In genomic region chr1:228784191-228784590, GRCh38 we compare ENCODE assay signal across 34 cellular contexts.
"Had no signal": no experiment of that assay in that cellular context is flagged by ENCODE, and none has a peak within 500 bp of the region (broad histone marks: within the 10 kb centered on the region; RNA-seq: fewer than 3 reads in every experiment).

No MANE protein-coding gene starts in this region.

- H3K27ac ChIP-seq: adrenal gland, cardiac muscle cell, coronary artery, dorsolateral prefrontal cortex, gastroesophageal sphincter, neural progenitor cell, parathyroid adenoma, psoas muscle, right atrium auricular region, thyroid gland had no signal

- H3K27me3 Mint-ChIP-seq: activated naive CD8-positive, alpha-beta T cell treated with anti-CD3 and anti-CD28 coated beads for 36 hours had no signal

- ATAC-seq: gastroesophageal sphincter; left cardiac atrium; naive thymus-derived CD8-positive, alpha-beta T cell; psoas muscle; stimulated activated naive B cell treated with anti-CD40 and anti-IgM and Interleukin-4, amounts not matched to agents 10 μg/mL and 1 μg/mL and 100 μg/mL, for 72 hours had no signal

- H3K27ac Mint-ChIP-seq: activated naive CD4-positive, alpha-beta T cell treated with anti-CD3 and anti-CD28 coated beads for 36 hours; activated naive CD8-positive, alpha-beta T cell treated with anti-CD3 and anti-CD28 coated beads for 36 hours; activated T-helper 1 cell treated with anti-CD3 and anti-CD28 coated beads, Interleukin-12 subunit alpha, Interleukin-12 subunit beta, Interleukin-2, Interleukin-4 antibody, amounts not matched to agents 30 ng/mL and 10 ng/mL and 1 ng/mL, durations not matched to agents 14 hours and 24 hours and 36 hours; mesothelial cell of epicardium; neural progenitor cell; stimulated activated naive B cell treated with anti-CD40 and anti-IgM and Interleukin-4, amounts not matched to agents 10 μg/mL and 1 μg/mL and 100 μg/mL, for 72 hours; T-helper 2 cell treated with Interferon-gamma antibody and Interleukin-4, amounts not matched to agents 5 μg/mL and 100 μg/mL, for 36 hours had no signal

- DNase-seq: activated CD4-positive, alpha-beta T cell treated with anti-CD3 and anti-CD28 coated beads for 4 hours; activated CD4-positive, alpha-beta T cell treated with anti-CD3 and anti-CD28 coated beads, Interleukin-2, amount 50 U/mL, for 48 hours; activated CD4-positive, CD25-positive, alpha-beta regulatory T cell; activated CD8-positive, alpha-beta memory T cell treated with anti-CD3 and anti-CD28 coated beads for 24 hours; activated effector memory CD4-positive, alpha-beta T cell treated with anti-CD3 and anti-CD28 coated beads, Interleukin-2, amount 50 U/mL, for 16 hours; activated naive CD4-positive, alpha-beta T cell treated with anti-CD3 and anti-CD28 coated beads for 36 hours; activated naive CD8-positive, alpha-beta T cell treated with anti-CD3 and anti-CD28 coated beads for 36 hours; adrenal gland; aorta; cerebellar nuclear complex; dorsolateral prefrontal cortex; hippocampal formation; left cardiac atrium; naive thymus-derived CD8-positive, alpha-beta T cell; occipital lobe; psoas muscle; stimulated activated CD4-positive, alpha-beta T cell treated with anti-CD3 and anti-CD28 coated beads, Interleukin-15, amount 100 ng/mL, for 24 hours; stimulated activated CD4-positive, alpha-beta T cell treated with anti-CD3 and anti-CD28 coated beads, Interleukin-2, amount 100 ng/mL, for 24 hours; stimulated activated naive B cell treated with anti-CD40 and anti-IgM and Interleukin-4, amounts not matched to agents 10 μg/mL and 1 μg/mL and 100 μg/mL, for 72 hours; stomach; T-helper 1 cell; thyroid gland had no signal

- H3K9me3 Mint-ChIP-seq: activated naive CD4-positive, alpha-beta T cell treated with anti-CD3 and anti-CD28 coated beads for 36 hours; activated naive CD8-positive, alpha-beta T cell treated with anti-CD3 and anti-CD28 coated beads for 36 hours; activated T-helper 1 cell treated with anti-CD3 and anti-CD28 coated beads, Interleukin-12 subunit alpha, Interleukin-12 subunit beta, Interleukin-2, Interleukin-4 antibody, amounts not matched to agents 30 ng/mL and 10 ng/mL and 1 ng/mL, durations not matched to agents 14 hours and 24 hours and 36 hours; brain; mesothelial cell of epicardium; naive thymus-derived CD8-positive, alpha-beta T cell; neural progenitor cell; stimulated activated naive B cell treated with anti-CD40 and anti-IgM and Interleukin-4, amounts not matched to agents 10 μg/mL and 1 μg/mL and 100 μg/mL, for 72 hours; T-helper 2 cell treated with Interferon-gamma antibody and Interleukin-4, amounts not matched to agents 5 μg/mL and 100 μg/mL, for 36 hours had no signal

- H3K79me2 ChIP-seq: parathyroid adenoma had no signal

- H3K4me1 Mint-ChIP-seq: activated naive CD8-positive, alpha-beta T cell treated with anti-CD3 and anti-CD28 coated beads for 36 hours; stimulated activated naive B cell treated with anti-CD40 and anti-IgM and Interleukin-4, amounts not matched to agents 10 μg/mL and 1 μg/mL and 100 μg/mL, for 72 hours had no signal

- H2AFZ ChIP-seq: neural progenitor cell, parathyroid adenoma had no signal

- H3K9me3 ChIP-seq: adrenal gland, gastroesophageal sphincter, psoas muscle, right atrium auricular region, stomach, thyroid gland had no signal

- H3K27me3 ChIP-seq: adrenal gland, dorsolateral prefrontal cortex, gastroesophageal sphincter, neural progenitor cell, right atrium auricular region, stomach, thyroid gland had no signal

- H3K36me3 ChIP-seq: adrenal gland, cardiac muscle cell, gastroesophageal sphincter, neural progenitor cell, right atrium auricular region, stomach, thyroid gland had no signal

- H3K4me1 ChIP-seq: adrenal gland, gastroesophageal sphincter, parathyroid adenoma, right atrium auricular region had no signal

- H3K4me3 ChIP-seq: adrenal gland, cardiac muscle cell, coronary artery, dorsolateral prefrontal cortex, gastroesophageal sphincter, neural progenitor cell, psoas muscle, right atrium auricular region, stomach, thyroid gland had no signal

- FAIRE-seq: endothelial cell of umbilical vein, keratinocyte had no signal

- H3K36me3 Mint-ChIP-seq: activated naive CD8-positive, alpha-beta T cell treated with anti-CD3 and anti-CD28 coated beads for 36 hours; brain; mesothelial cell of epicardium; naive thymus-derived CD8-positive, alpha-beta T cell; neural progenitor cell; stimulated activated naive B cell treated with anti-CD40 and anti-IgM and Interleukin-4, amounts not matched to agents 10 μg/mL and 1 μg/mL and 100 μg/mL, for 72 hours had no signal

- H3K4me3 Mint-ChIP-seq: activated naive CD4-positive, alpha-beta T cell treated with anti-CD3 and anti-CD28 coated beads for 36 hours; activated naive CD8-positive, alpha-beta T cell treated with anti-CD3 and anti-CD28 coated beads for 36 hours; activated T-helper 1 cell treated with anti-CD3 and anti-CD28 coated beads, Interleukin-12 subunit alpha, Interleukin-12 subunit beta, Interleukin-2, Interleukin-4 antibody, amounts not matched to agents 30 ng/mL and 10 ng/mL and 1 ng/mL, durations not matched to agents 14 hours and 24 hours and 36 hours; brain; mesothelial cell of epicardium; naive thymus-derived CD8-positive, alpha-beta T cell; neural progenitor cell; stimulated activated naive B cell treated with anti-CD40 and anti-IgM and Interleukin-4, amounts not matched to agents 10 μg/mL and 1 μg/mL and 100 μg/mL, for 72 hours; T-helper 2 cell treated with Interferon-gamma antibody and Interleukin-4, amounts not matched to agents 5 μg/mL and 100 μg/mL, for 36 hours had no signal

- H3K4me2 ChIP-seq: neural progenitor cell had no signal
